Comparison of ENCODE assay signal across 8 cellular contexts in genomic region chr2:201072201-201072530, GRCh38. TPM values are rescaled to one million over a fixed set of nuclear protein-coding genes. Genes with fewer than 3 reads are reported as not detected.
DNase-seq lines count a peak whose midpoint lies in the region; ATAC-seq and TF ChIP-seq lines count a peak whose summit lies in the region.

No MANE protein-coding gene starts in this region.

- H3K27ac ChIP-seq in PC-3 (ENCODE audit: low read length) (peak overlapping the region; percentile 84), esophagus squamous epithelium (peak overlapping the region; percentile 91 to 97 (median 94))

- no peaks in the 10 kb centered on the region for H4K20me1 ChIP-seq in PC-3 (ENCODE audit: low read length)

- POLR2A ChIA-PET in activated CD4-positive, alpha-beta T cell treated with anti-CD3 and anti-CD28 coated beads, Interleukin-2, amount 10 ng/mL, durations not matched to agents 7 days and 5 days (lab: Charles Lee) = interaction anchor here (0.5 kb wide), 1 partner anchor 59 kb away, joined by 6 read pairs; no protein-coding TSS in a partner anchor
- POLR2A ChIA-PET in PC-3 (lab: Charles Lee; ENCODE audit: unreplicated experiment) = no interaction called here

- no peaks in the 10 kb centered on the region for H3K9me2 ChIP-seq in PC-3 (replicated peaks; ENCODE audit: low read length)

- H3K27me3 Mint-ChIP-seq in activated CD4-positive, alpha-beta T cell treated with anti-CD3 and anti-CD28 coated beads, Interleukin-2, amount 10 ng/mL, durations not matched to agents 7 days and 5 days = no peaks in the 10 kb centered on the region

- WGBS in esophagus squamous epithelium, 2 donors = 1 to 2% methylated on average over 5 of the region's 5 CpGs

- TF ChIP-seq CTCF in PC-3 (conservative IDR thresholded peaks at IDR 0.05; ENCODE audit: low read depth, low read length) (no peak), esophagus squamous epithelium (IDR thresholded peaks at IDR 0.05) (no peak), retinal pigment epithelial cell (conservative IDR thresholded peaks at IDR 0.05; ENCODE audit: low read depth, low read length) (no peak)

- H3K36me3 Mint-ChIP-seq in activated CD4-positive, alpha-beta T cell treated with anti-CD3 and anti-CD28 coated beads, Interleukin-2, amount 10 ng/mL, durations not matched to agents 7 days and 5 days (ENCODE audit: low read depth) = no peaks in the 10 kb centered on the region

- H3K4me1 Mint-ChIP-seq in activated CD4-positive, alpha-beta T cell treated with anti-CD3 and anti-CD28 coated beads, Interleukin-2, amount 10 ng/mL, durations not matched to agents 7 days and 5 days = peaks cover 47% of the 10 kb centered on the region

- peak overlapping the region; percentile 93 for H3K4me2 ChIP-seq in PC-3 (ENCODE audit: low read length)

- ATAC-seq in PC-3 (peak; percentile 2; the same call in 1 of the 2 replicates), HG03280 (IDR thresholded peaks at IDR 0.05; ENCODE audit: unreplicated experiment) (no peak)

- H3K9me3 ChIP-seq in PC-3 (ENCODE audit: low read length) (no peaks in the 10 kb centered on the region), esophagus squamous epithelium (no peaks in the 10 kb centered on the region)

- TSS peak; percentile 85 for BruUV-seq in PC-3 (replicated peaks; lab: Mats Ljungman, UMichigan)

- H3K27me3 ChIP-seq in PC-3 (ENCODE audit: low read length) (no peaks in the 10 kb centered on the region), esophagus squamous epithelium (no peaks in the 10 kb centered on the region)

- DNase-seq in activated CD4-positive, alpha-beta T cell treated with anti-CD3 and anti-CD28 coated beads, Interleukin-2, amount 10 ng/mL, durations not matched to agents 7 days and 5 days = no peak
- DNase-seq in activated CD4-positive, alpha-beta T cell treated with anti-CD3 and anti-CD28 coated beads, Interleukin-2, amount 50 U/mL, for 4 hours = no peak
- no peak for DNase-seq in PC-3
- DNase-seq in esophagus squamous epithelium (lab: John Stamatoyannopoulos, UW) = no peak
- DNase-seq in retinal pigment epithelial cell (ENCODE audit: low read depth) = no peak
- no peak for DNase-seq in stimulated activated CD4-positive, alpha-beta T cell treated with anti-CD3 and anti-CD28 coated beads, Interleukin-4, amount 100 ng/mL, for 24 hours
- no peak for DNase-seq in NCI-H2171 treated with DMSO at 0.1 percent for 48 hours (lab: John Stamatoyannopoulos, UW)

- peak overlapping the region; percentile 86 for H3K4me3 Mint-ChIP-seq in activated CD4-positive, alpha-beta T cell treated with anti-CD3 and anti-CD28 coated beads, Interleukin-2, amount 10 ng/mL, durations not matched to agents 7 days and 5 days

- peaks cover 5% of the 10 kb centered on the region for H3F3A ChIP-seq in PC-3 (ENCODE audit: low read length, unreplicated experiment)

- H3K4me3 ChIP-seq in PC-3 (ENCODE audit: low read length) = peak overlapping the region; percentile 81
- H3K4me3 ChIP-seq in esophagus squamous epithelium = peak overlapping the region; percentile 78 to 98 (median 90)
- H3K4me3 ChIP-seq in retinal pigment epithelial cell (ENCODE audit: low read length) = peak overlapping the region; percentile 92

- peaks cover 24% of the 10 kb centered on the region for H3K4me1 ChIP-seq in PC-3 (ENCODE audit: insufficient read depth, low read length)
- peaks cover 31 to 75% (median 41%) of the 10 kb centered on the region in 3 donors for H3K4me1 ChIP-seq in esophagus squamous epithelium

- H3K9ac ChIP-seq in PC-3 (ENCODE audit: low read length) = peak overlapping the region; percentile 95

- peaks cover 89% of the 10 kb centered on the region for H3K79me2 ChIP-seq in PC-3 (ENCODE audit: low read length)

- no peaks in the 10 kb centered on the region for H3K9me3 Mint-ChIP-seq in activated CD4-positive, alpha-beta T cell treated with anti-CD3 and anti-CD28 coated beads, Interleukin-2, amount 10 ng/mL, durations not matched to agents 7 days and 5 days

- intact Hi-C loops in PC-3 (cut with micrococcal nuclease) (loop anchor here (1.0 to 5.0 kb wide), 2 partner anchors 160 to 183 kb away; partner anchors contain the start of genes NIF3L1 and PPIL3), esophagus squamous epithelium (cut with DNase I) (no loop called here)

- peak overlapping the region; percentile 95 for H2AFZ ChIP-seq in PC-3 (ENCODE audit: low read length)

- peak overlapping the region; percentile 96 for H3K27ac Mint-ChIP-seq in activated CD4-positive, alpha-beta T cell treated with anti-CD3 and anti-CD28 coated beads, Interleukin-2, amount 10 ng/mL, durations not matched to agents 7 days and 5 days

- CTCF ChIA-PET in activated CD4-positive, alpha-beta T cell treated with anti-CD3 and anti-CD28 coated beads, Interleukin-2, amount 10 ng/mL, durations not matched to agents 7 days and 5 days (lab: Charles Lee) = no interaction called here
- CTCF ChIA-PET in PC-3 (lab: Charles Lee) = no interaction called here

- TF ChIP-seq POLR2A in esophagus squamous epithelium (IDR thresholded peaks at IDR 0.05) = no peak

- H3K36me3 ChIP-seq in PC-3 (ENCODE audit: low read depth, low read length) (no peaks in the 10 kb centered on the region), esophagus squamous epithelium (no peaks in the 10 kb centered on the region)

RNA-seq across cellular contexts. Expression of gene NDUFB3, which starts 0.4 kb away (rescaled TPM):
- 100 to 1,000 TPM; 134 to 147 TPM for total RNA-seq in activated CD4-positive, alpha-beta T cell treated with anti-CD3 and anti-CD28 coated beads, Interleukin-2, amount 10 ng/mL, durations not matched to agents 7 days and 5 days
- 154 and 176 TPM in 2 replicates for total RNA-seq in PC-3 (2014; rRNA removed)
- 100 to 1,000 TPM in 1 of 4 donors, 10 to 100 TPM in 3; 63.6 to 111 (median 77.3) TPM for total RNA-seq in esophagus squamous epithelium

RNA-seq across cellular contexts. Expression of gene HYCC2, which starts 0.7 kb away (rescaled TPM):
- 10 to 100 TPM; 31.4 to 32.0 TPM for total RNA-seq in activated CD4-positive, alpha-beta T cell treated with anti-CD3 and anti-CD28 coated beads, Interleukin-2, amount 10 ng/mL, durations not matched to agents 7 days and 5 days
- 3.6 and 5.5 TPM in 2 replicates for total RNA-seq in PC-3 (2014; rRNA removed)
- total RNA-seq in esophagus squamous epithelium = 10 to 100 TPM in 2 of 4 donors, 1 to 10 TPM in 2; 9.1 to 20.7 (median 11.2) TPM

RNA-seq across cellular contexts. Expression of gene CFLAR, which starts 43.8 kb away (rescaled TPM):
- total RNA-seq in activated CD4-positive, alpha-beta T cell treated with anti-CD3 and anti-CD28 coated beads, Interleukin-2, amount 10 ng/mL, durations not matched to agents 7 days and 5 days = 100 to 1,000 TPM in 1 of 2 experiments, 10 to 100 TPM in 1; 98.4 to 106 TPM
- total RNA-seq in PC-3 (2014; rRNA removed) (32.1 and 33.5 TPM in 2 replicates), esophagus squamous epithelium (100 to 1,000 TPM in 2 of 4 donors, 10 to 100 TPM in 2; 71.9 to 132 (median 114) TPM)
